In genomic region chr15:62782100-62782791, GRCh38 we compare ENCODE assay signal across 8 cellular contexts.
DNase-seq lines count a peak whose midpoint lies in the region; ATAC-seq, FAIRE-seq and TF ChIP-seq lines count a peak whose summit lies in the region.

No MANE protein-coding gene starts in this region.

- TF ChIP-seq CTCF in A549 (IDR thresholded peaks at IDR 0.05) (peak; percentile 98), GM12865 (IDR thresholded peaks at IDR 0.05; ENCODE audit: insufficient read depth, low read depth, low read length, missing control alignments) (peak; percentile 48), WERI-Rb-1 (IDR thresholded peaks at IDR 0.05; ENCODE audit: low read depth, low read length) (peak; percentile 85)

- peak; percentile 98 for FAIRE-seq in A549 (lab: Jason Lieb, UNC)

- DNase-seq in A549 (ENCODE audit: low read depth in 1 of 2, low spot score in 1 of 2) (peak; percentile 81 to 90), GM12865 (ENCODE audit: low read depth) (peak; percentile 45), NCI-H2107 (lab: John Stamatoyannopoulos, UW) (peak; percentile 22), WERI-Rb-1 (peak; percentile 67), head of caudate nucleus (peak in 39 of 42 donors; percentile 21 to 85 (median 61)), posterior cingulate gyrus (peak in 6 of 10 donors; percentile 35 to 89 (median 50))
- DNase-seq in effector CD4-positive, alpha-beta T cell = no peak

- CTCF ChIA-PET in A549 (lab: Yijun Ruan, JAX) = interaction anchor here (0.5 to 7.0 kb wide), 72 partner anchors 9 to 435 kb away, joined by 3 to 87 read pairs (median 4); partner anchors contain the start of genes RPS27L and TPM1

- H3K9me3 ChIP-seq in A549 (no peaks in the 10 kb centered on the region), WERI-Rb-1 (ENCODE audit: severe bottlenecking) (no peaks in the 10 kb centered on the region)

- H3K4me1 ChIP-seq in A549 = peaks cover 42% of the 10 kb centered on the region

- H3K36me3 ChIP-seq in WERI-Rb-1 = no peaks in the 10 kb centered on the region

- H3K4me2 ChIP-seq in A549 = peak overlapping the region; percentile 48

- H3K27ac ChIP-seq in A549 (peak overlapping the region; percentile 71 to 82), WERI-Rb-1 (no peak overlapping the region)

- TF ChIP-seq POLR2A in A549 (IDR thresholded peaks at IDR 0.05; ENCODE audit: low read length) = no peak

- TF ChIP-seq EP300 in A549 (IDR thresholded peaks at IDR 0.05) = no peak

- TF ChIP-seq RAD21 in A549 (conservative IDR thresholded peaks at IDR 0.05 in 1 of 2, IDR thresholded peaks at IDR 0.05 in 1 of 2) = peak; percentile 100

- WGBS in A549 (ENCODE audit: missing lambda C conversion rate) = 47% methylated on average over 11 of the region's 11 CpGs

- intact Hi-C loops in head of caudate nucleus (cut with DNase I) = loop anchor here (5.0 kb wide), 1 partner anchor 310 kb away; no protein-coding TSS in a partner anchor
- intact Hi-C loops in posterior cingulate gyrus (cut with DNase I) = loop anchor here (1.0 kb wide), 1 partner anchor 311 kb away; no protein-coding TSS in a partner anchor

- H3K4me3 ChIP-seq in A549 (no peak overlapping the region), GM12865 (ENCODE audit: low read depth, low read length) (no peak overlapping the region), WERI-Rb-1 (ENCODE audit: low read depth, low read length) (no peak overlapping the region)

- H3K27me3 ChIP-seq in WERI-Rb-1 (ENCODE audit: insufficient read depth, low read depth, severe bottlenecking) = no peaks in the 10 kb centered on the region

- POLR2A ChIA-PET in A549 (lab: Yijun Ruan, JAX) = interaction anchor here (0.7 to 1.8 kb wide), 6 partner anchors 43 to 272 kb away, joined by 3 to 22 read pairs (median 4); partner anchors contain the start of gene TPM1

- ATAC-seq in A549 (peak; percentile 93 to 95), HG03457 (IDR thresholded peaks at IDR 0.05; ENCODE audit: unreplicated experiment) (no peak)

TF ChIP-seq in A549, 52 proteins besides CTCF, POLR2A, EP300 and RAD21:
- TF ChIP-seq ELK1 (IDR thresholded peaks at IDR 0.05; ENCODE audit: low read depth, low read length) (no peak), FOXS1 (CRISPR knock-in tag; IDR thresholded peaks at IDR 0.05) (no peak), ZFP36 (IDR thresholded peaks at IDR 0.05; ENCODE audit: borderline replicate concordance, partially characterized antibody) (no peak), MAX (IDR thresholded peaks at IDR 0.05) (peak; percentile 80), CEBPB (IDR thresholded peaks at IDR 0.05) (0 out of 4 replicates have a peak, but pooled peaks of 1 of the 2 experiments have one; percentile 39), NPAS2 (CRISPR knock-in tag; IDR thresholded peaks at IDR 0.05; ENCODE audit: borderline replicate concordance) (no peak), EHMT2 (IDR thresholded peaks at IDR 0.05; ENCODE audit: low read depth) (no peak), MYC (IDR thresholded peaks at IDR 0.05; ENCODE audit: borderline replicate concordance, low read length) (peak; percentile 76), ATOH8 (CRISPR knock-in tag; IDR thresholded peaks at IDR 0.05; ENCODE audit: low read depth) (peak; percentile 46; the same call in 1 of the 2 replicates), RFX5 (IDR thresholded peaks at IDR 0.05) (0 out of 2 replicates have a peak, but pooled peaks have one; percentile 19), CHD2 (IDR thresholded peaks at IDR 0.05; ENCODE audit: low read length, partially characterized antibody) (no peak), SMC3 (IDR thresholded peaks at IDR 0.05) (peak; percentile 98), PHF8 (IDR thresholded peaks at IDR 0.05; ENCODE audit: borderline replicate concordance, low read depth) (no peak), POLR2AphosphoS2 (conservative IDR thresholded peaks at IDR 0.05; ENCODE audit: low read length) (no peak), E2F6 (IDR thresholded peaks at IDR 0.05; ENCODE audit: borderline replicate concordance, low read depth) (peak; percentile 19; the same call in 1 of the 2 replicates), REST (IDR thresholded peaks at IDR 0.05) (no peak), JUN (IDR thresholded peaks at IDR 0.05) (0 out of 5 replicates have a peak, but pooled peaks of 1 of the 2 experiments have one; percentile 36), HOXB5 (CRISPR knock-in tag; IDR thresholded peaks at IDR 0.05) (0 out of 2 replicates have a peak, but pooled peaks have one; percentile 16), HOXB13 (CRISPR knock-in tag; IDR thresholded peaks at IDR 0.05; ENCODE audit: low read depth) (peak; percentile 16; the same call in 1 of the 2 replicates)

Comparison
In these comparisons a context has a peak if more than half of its experiments do, and no peak if none do; other contexts are left out.
1. CTCF ChIP-seq: peak in every context shown above with its lines; median percentile 98 in A549; 85 in WERI-Rb-1; 48 in GM12865.